Comparison of ENCODE assay signal across 12 cellular contexts in genomic region chr1:186899577-186899976, GRCh38.
A peak's percentile ranks its signal among the peaks of the same experiment; 100 is the strongest.
DNase-seq lines count a peak whose midpoint lies in the region; ATAC-seq and TF ChIP-seq lines count a peak whose summit lies in the region.
"Had no signal": no experiment of that assay in that cellular context is flagged by ENCODE, and none has a peak within 500 bp of the region (broad histone marks: within the 10 kb centered on the region; RNA-seq: fewer than 3 reads in every experiment).

No MANE protein-coding gene starts in this region.

- no peaks in the 10 kb centered on the region for H3K36me3 ChIP-seq in Peyer's patch

- no peak for TF ChIP-seq CTCF in Peyer's patch (IDR thresholded peaks at IDR 0.05)

- no peaks in the 10 kb centered on the region for H3K4me1 ChIP-seq in Peyer's patch

- no peak for TF ChIP-seq POLR2A in Peyer's patch (IDR thresholded peaks at IDR 0.05)

- peak; percentile 92 for ATAC-seq in GM18517 (IDR thresholded peaks at IDR 0.05; ENCODE audit: unreplicated experiment)
- peak; percentile 84 for ATAC-seq in GM19397 (IDR thresholded peaks at IDR 0.05; ENCODE audit: unreplicated experiment)
- ATAC-seq in HG02852 (IDR thresholded peaks at IDR 0.05; ENCODE audit: unreplicated experiment), result peak; percentile 91
- peak; percentile 93 for ATAC-seq in HG03565 (IDR thresholded peaks at IDR 0.05; ENCODE audit: unreplicated experiment)
- ATAC-seq: K562 had no signal

- no peaks in the 10 kb centered on the region for H3K9me3 ChIP-seq in Peyer's patch

- H3K27ac ChIP-seq in Peyer's patch, result no peak overlapping the region
- H3K27ac ChIP-seq: epithelial cell of prostate had no signal

- no peak overlapping the region for H3K4me3 ChIP-seq in Peyer's patch
- H3K4me3 ChIP-seq: K562 had no signal

- no peaks in the 10 kb centered on the region for H3K27me3 ChIP-seq in Peyer's patch

- DNase-seq in Peyer's patch (no peak), NCI-H1436 treated with DMSO at 0.1 percent for 48 hours (lab: John Stamatoyannopoulos, UW) (no peak), NCI-H146 treated with DMSO at 0.1 percent for 48 hours (lab: John Stamatoyannopoulos, UW; ENCODE audit: unreplicated experiment) (no peak), retina (no peak)
- DNase-seq: SHP77; stimulated activated naive CD4-positive, alpha-beta T cell treated with Interleukin-2 at 50 U/mL for 16 hours had no signal
